Comparison of ENCODE assay signal across 8 cellular contexts in the genomic region with DNA sequence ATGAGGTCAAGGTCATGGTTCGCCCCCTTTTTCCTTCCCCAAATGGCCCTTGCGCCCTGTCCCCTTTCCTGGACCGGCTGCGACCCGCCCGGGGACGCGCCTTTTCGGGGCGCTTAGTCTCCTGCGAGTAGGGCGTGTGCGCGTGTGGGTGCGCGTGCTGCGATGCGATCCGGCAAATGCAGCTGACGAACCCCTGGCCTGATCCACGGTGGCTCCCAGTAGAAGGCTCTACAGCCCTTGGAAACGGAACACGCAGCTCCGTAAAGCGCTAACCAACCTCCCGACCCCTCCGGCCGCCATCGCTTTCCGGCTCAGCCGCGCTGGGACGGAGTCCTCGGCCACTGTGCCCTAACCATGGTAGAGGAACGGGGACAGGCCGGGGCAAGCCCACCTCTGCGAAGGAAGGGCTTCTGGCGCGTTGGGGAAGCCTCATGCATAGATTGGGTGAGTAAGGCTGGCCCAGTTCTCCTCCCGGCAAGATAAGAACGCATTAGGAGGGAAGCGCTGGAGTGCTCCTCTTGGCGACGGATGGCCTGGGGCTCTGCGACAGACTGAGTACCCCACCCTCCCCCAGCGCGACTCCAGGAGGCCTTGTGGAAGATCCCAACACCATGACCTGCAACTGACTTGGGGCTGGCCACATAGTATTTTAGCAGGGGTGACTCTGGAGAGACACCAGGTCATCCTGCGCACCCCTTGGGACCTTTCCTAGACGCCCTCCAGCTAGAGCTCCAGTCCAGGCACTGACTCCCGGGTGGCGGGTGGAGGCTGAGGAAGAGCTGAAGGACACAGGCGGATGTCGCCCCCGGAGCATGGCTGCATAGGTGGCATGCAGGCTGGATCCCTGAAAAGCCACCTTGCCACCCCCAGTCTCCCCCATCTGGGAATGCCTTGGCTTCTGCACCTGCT. TPM values are rescaled to one million over a fixed set of nuclear protein-coding genes. Genes with fewer than 3 reads are reported as not detected.
DNase-seq lines count a peak whose midpoint lies in the region; ATAC-seq and TF ChIP-seq lines count a peak whose summit lies in the region.

No MANE protein-coding gene starts in this region.

- H3K27ac Mint-ChIP-seq in T-helper 2 cell treated with Interferon-gamma antibody and Interleukin-4, amounts not matched to agents 5 μg/mL and 100 μg/mL, for 36 hours: no peak overlapping the region

- H3K27me3 ChIP-seq in foreskin keratinocyte (no peaks in the 10 kb centered on the region), psoas muscle (ENCODE audit: insufficient read depth in 3 of 3, low read length in 2 of 3) (peaks cover 0 to 44% (median 28%) of the 10 kb centered on the region in 3 donors)

- H3K4me1 ChIP-seq in ES-I3 (ENCODE audit: insufficient read depth, low read length) (peaks cover 11% of the 10 kb centered on the region; the same call in 1 of the 2 replicates), foreskin keratinocyte (peaks cover 7% of the 10 kb centered on the region), psoas muscle (peaks cover 6% of the 10 kb centered on the region)

- H3K4me3 ChIP-seq in psoas muscle: peak overlapping the region; percentile 84

- H3K9me3 Mint-ChIP-seq in T-helper 2 cell treated with Interferon-gamma antibody and Interleukin-4, amounts not matched to agents 5 μg/mL and 100 μg/mL, for 36 hours: no peaks in the 10 kb centered on the region

- H3K27ac ChIP-seq in foreskin keratinocyte: no peak overlapping the region
- H3K27ac ChIP-seq in psoas muscle: no peak overlapping the region

- H3K4me1 Mint-ChIP-seq in T-helper 2 cell treated with Interferon-gamma antibody and Interleukin-4, amounts not matched to agents 5 μg/mL and 100 μg/mL, for 36 hours (ENCODE audit: low read depth): peaks cover 8% of the 10 kb centered on the region

- no peak for TF ChIP-seq CTCF in foreskin keratinocyte (conservative IDR thresholded peaks at IDR 0.05)
- no peak for TF ChIP-seq CTCF in psoas muscle (IDR thresholded peaks at IDR 0.05)

- no peak for DNase-seq in T-helper 2 cell treated with Interferon-gamma antibody and Interleukin-4, amounts not matched to agents 5 μg/mL and 100 μg/mL, for 36 hours (ENCODE audit: low spot score)
- DNase-seq in foreskin keratinocyte (peak; percentile 65 to 78), psoas muscle (no peak), HuH-7.5 (ENCODE audit: low spot score) (no peak)

- intact Hi-C loops in psoas muscle (cut with DNase I): no loop called here

- no peaks in the 10 kb centered on the region for H3K36me3 ChIP-seq in ES-I3 (ENCODE audit: insufficient read depth, low read length)
- no peaks in the 10 kb centered on the region for H3K36me3 ChIP-seq in psoas muscle (ENCODE audit: insufficient read depth in 1 of 2, low read depth in 1 of 2)

- H3K9ac ChIP-seq in ES-I3 (ENCODE audit: low read depth, low read length): peak overlapping the region; percentile 77

- H3K27me3 Mint-ChIP-seq in T-helper 2 cell treated with Interferon-gamma antibody and Interleukin-4, amounts not matched to agents 5 μg/mL and 100 μg/mL, for 36 hours (ENCODE audit: low read depth): peaks cover 53% of the 10 kb centered on the region

- no peaks in the 10 kb centered on the region for H3K9me3 ChIP-seq in ES-I3 (ENCODE audit: control insufficient read depth, insufficient read depth, low read length)
- no peaks in the 10 kb centered on the region for H3K9me3 ChIP-seq in psoas muscle

- H3K36me3 Mint-ChIP-seq in T-helper 2 cell treated with Interferon-gamma antibody and Interleukin-4, amounts not matched to agents 5 μg/mL and 100 μg/mL, for 36 hours (ENCODE audit: low read depth): no peaks in the 10 kb centered on the region

- H3K4me3 Mint-ChIP-seq in T-helper 2 cell treated with Interferon-gamma antibody and Interleukin-4, amounts not matched to agents 5 μg/mL and 100 μg/mL, for 36 hours: peak overlapping the region; percentile 89

- 17 to 20% (median 18%) methylated on average over 53 to 54 of the region's 54 CpGs for WGBS in psoas muscle, 3 donors

- peak; percentile 36 for ATAC-seq in foreskin keratinocyte
- peak in 1 of 4 donors; percentile 8 for ATAC-seq in psoas muscle
- no peak for ATAC-seq in HG03439 (IDR thresholded peaks at IDR 0.05; ENCODE audit: unreplicated experiment)
- no peak for ATAC-seq in GM18868 (IDR thresholded peaks at IDR 0.05; ENCODE audit: unreplicated experiment)
- no peak for ATAC-seq in HG02973 (IDR thresholded peaks at IDR 0.05; ENCODE audit: unreplicated experiment)

RNA-seq across cellular contexts. Expression of a gene that starts 1.1 kb away (rescaled TPM):
- total RNA-seq in foreskin keratinocyte (11.3 TPM in 2 replicates), psoas muscle (1 to 10 TPM in 1 of 4 donors, under 1 TPM in 3; 0.44 to 1.4 (median 0.66) TPM)
- polyA plus RNA-seq in foreskin keratinocyte (9.6 and 10.2 TPM in 2 replicates), psoas muscle (under 1 TPM; 0.10 to 0.39 (median 0.23) TPM)

RNA-seq across cellular contexts. Expression of a gene that starts 30.8 kb away (rescaled TPM):
- total RNA-seq in foreskin keratinocyte (47.2 and 58.0 TPM in 2 replicates), psoas muscle (10 to 100 TPM; 19.6 to 26.0 (median 23.9) TPM)
- polyA plus RNA-seq in foreskin keratinocyte (82.1 and 97.0 TPM in 2 replicates), psoas muscle (10 to 100 TPM; 28.4 to 83.9 (median 41.0) TPM)

RNA-seq across cellular contexts. Expression of a gene that starts 35.6 kb away (rescaled TPM):
- total RNA-seq in foreskin keratinocyte: 42.3 and 47.4 TPM in 2 replicates
- polyA plus RNA-seq in foreskin keratinocyte: 64.4 and 69.6 TPM in 2 replicates
- total RNA-seq in psoas muscle: 10 to 100 TPM; 36.6 to 49.7 (median 42.3) TPM
- polyA plus RNA-seq in psoas muscle: 10 to 100 TPM; 58.3 to 82.2 (median 71.7) TPM

Comparison
In these comparisons a context has a peak if more than half of its experiments do, and no peak if none do; other contexts are left out.
1. DNase-seq: peak in foreskin keratinocyte (2 of 2); none in T-helper 2 cell treated with Interferon-gamma antibody and Interleukin-4, amounts not matched to agents 5 μg/mL and 100 μg/mL, for 36 hours (single experiment), psoas muscle (0 of 2) and HuH-7.5 (single experiment).